15 cellular contexts compared by ENCODE assay signal in genomic region chr3:76991165-76991564, GRCh38. TPM values are rescaled to one million over a fixed set of nuclear protein-coding genes. Genes with fewer than 3 reads are reported as not detected.
"Had no signal": no experiment of that assay in that cellular context is flagged by ENCODE, and none has a peak within 500 bp of the region (broad histone marks: within the 10 kb centered on the region; RNA-seq: fewer than 3 reads in every experiment).

No MANE protein-coding gene starts in this region.

- DNase-seq: activated CD4-positive, alpha-beta T cell treated with anti-CD3 and anti-CD28 coated beads for 1 hour; activated CD4-positive, alpha-beta T cell treated with anti-CD3 and anti-CD28 coated beads, Interleukin-2, amount 50 U/mL, for 4 hours; activated naive CD4-positive, alpha-beta T cell; activated naive CD8-positive, alpha-beta T cell treated with anti-CD3 and anti-CD28 coated beads, Interleukin-2, amount 10 ng/mL, durations not matched to agents 7 days and 5 days; activated T-cell treated with anti-CD3 and anti-CD28 coated beads for 4 hours; aorta; dorsolateral prefrontal cortex; kidney glomerular epithelial cell; psoas muscle had no signal

- H3K4me3 Mint-ChIP-seq: activated naive CD8-positive, alpha-beta T cell treated with anti-CD3 and anti-CD28 coated beads, Interleukin-2, amount 10 ng/mL, durations not matched to agents 7 days and 5 days; stimulated activated naive CD8-positive, alpha-beta T cell treated with anti-CD3 and anti-CD28 coated beads, Interleukin-15, Interleukin-2, amounts not matched to agents 100 ng/mL and 50 ng/mL, for 24 hours had no signal

- H3K4me3 ChIP-seq: dorsolateral prefrontal cortex, esophagus muscularis mucosa, hepatocyte, psoas muscle, suprapubic skin had no signal

- H3K9me3 ChIP-seq: esophagus muscularis mucosa, psoas muscle, suprapubic skin had no signal

- H3K36me3 Mint-ChIP-seq: activated naive CD8-positive, alpha-beta T cell treated with anti-CD3 and anti-CD28 coated beads, Interleukin-2, amount 10 ng/mL, durations not matched to agents 7 days and 5 days had no signal

- H3K27ac Mint-ChIP-seq: activated naive CD8-positive, alpha-beta T cell treated with anti-CD3 and anti-CD28 coated beads, Interleukin-2, amount 10 ng/mL, durations not matched to agents 7 days and 5 days; stimulated activated naive CD8-positive, alpha-beta T cell treated with anti-CD3 and anti-CD28 coated beads, Interleukin-15, Interleukin-2, amounts not matched to agents 100 ng/mL and 50 ng/mL, for 24 hours had no signal

- H3K4me1 ChIP-seq: esophagus muscularis mucosa, psoas muscle, suprapubic skin had no signal

- H3K27ac ChIP-seq: dorsolateral prefrontal cortex, esophagus muscularis mucosa, hepatocyte, psoas muscle, suprapubic skin, VCaP had no signal

- H3K4me1 Mint-ChIP-seq: activated naive CD8-positive, alpha-beta T cell treated with anti-CD3 and anti-CD28 coated beads, Interleukin-2, amount 10 ng/mL, durations not matched to agents 7 days and 5 days had no signal

- H3K27me3 ChIP-seq: dorsolateral prefrontal cortex, esophagus muscularis mucosa, hepatocyte, suprapubic skin had no signal

- ATAC-seq: psoas muscle, sciatic nerve had no signal

- H3K27me3 Mint-ChIP-seq: activated naive CD8-positive, alpha-beta T cell treated with anti-CD3 and anti-CD28 coated beads, Interleukin-2, amount 10 ng/mL, durations not matched to agents 7 days and 5 days; stimulated activated naive CD8-positive, alpha-beta T cell treated with anti-CD3 and anti-CD28 coated beads, Interleukin-15, Interleukin-2, amounts not matched to agents 100 ng/mL and 50 ng/mL, for 24 hours had no signal

- H3K36me3 ChIP-seq: esophagus muscularis mucosa, suprapubic skin had no signal

RNA-seq across cellular contexts. Expression of gene ROBO2, which starts 48.7 kb away (rescaled TPM):
- total RNA-seq: activated naive CD8-positive, alpha-beta T cell treated with anti-CD3 and anti-CD28 coated beads, Interleukin-2, amount 10 ng/mL, durations not matched to agents 7 days and 5 days had no signal
